11 cellular contexts compared by ENCODE assay signal in genomic region chr12:92136021-92136735, GRCh38. TPM values are rescaled to one million over a fixed set of nuclear protein-coding genes. Genes with fewer than 3 reads are reported as not detected.
DNase-seq lines count a peak whose midpoint lies in the region; TF ChIP-seq lines count a peak whose summit lies in the region.
"Had no signal": no experiment of that assay in that cellular context is flagged by ENCODE, and none has a peak within 500 bp of the region (broad histone marks: within the 10 kb centered on the region; RNA-seq: fewer than 3 reads in every experiment).

No MANE protein-coding gene starts in this region.

- no peaks in the 10 kb centered on the region for H3K4me1 ChIP-seq in mesendoderm (ENCODE audit: control insufficient read depth, low read depth, low read length)

- no peaks in the 10 kb centered on the region for H3K27me3 ChIP-seq in mesendoderm (ENCODE audit: insufficient read depth, low read length, poor library complexity)

- peaks cover 68% of the 10 kb centered on the region for H3K4me1 Mint-ChIP-seq in activated naive CD4-positive, alpha-beta T cell treated with anti-CD3 and anti-CD28 coated beads for 36 hours (ENCODE audit: low read depth)
- peaks cover 80% of the 10 kb centered on the region for H3K4me1 Mint-ChIP-seq in activated CD4-positive, alpha-beta memory T cell treated with anti-CD3 and anti-CD28 coated beads, Interleukin-2, amount 10 ng/mL, durations not matched to agents 7 days and 5 days
- H3K4me1 Mint-ChIP-seq in immature natural killer cell: peaks cover 95 to 98% of the 10 kb centered on the region in 2 donors
- H3K4me1 Mint-ChIP-seq in type B pancreatic cell (ENCODE audit: unreplicated experiment): peaks cover 77% of the 10 kb centered on the region

- H3K79me1 ChIP-seq in mesendoderm (ENCODE audit: low read length): peaks cover 11% of the 10 kb centered on the region

- CTCF ChIA-PET in activated naive CD4-positive, alpha-beta T cell treated with anti-CD3 and anti-CD28 coated beads for 36 hours (lab: Charles Lee): interaction anchor here (1.0 to 5.1 kb wide), 9 partner anchors 9 to 330 kb away, joined by 3 to 27 read pairs (median 4); partner anchors contain the start of gene BTG1
- CTCF ChIA-PET in activated CD4-positive, alpha-beta memory T cell treated with anti-CD3 and anti-CD28 coated beads, Interleukin-2, amount 10 ng/mL, durations not matched to agents 7 days and 5 days (lab: Charles Lee): interaction anchor here (2.2 to 5.7 kb wide), 3 partner anchors 9 to 105 kb away, joined by 8 to 35 read pairs (median 14); partner anchors contain the start of gene BTG1

- no peak overlapping the region for H3K27ac ChIP-seq in mesendoderm (ENCODE audit: low read depth, low read length)

- POLR2A ChIA-PET in activated CD4-positive, alpha-beta memory T cell treated with anti-CD3 and anti-CD28 coated beads, Interleukin-2, amount 10 ng/mL, durations not matched to agents 7 days and 5 days (lab: Charles Lee): interaction anchor here (0.8 to 10.0 kb wide), 18 partner anchors 8 to 369 kb away, joined by 3 to 397 read pairs (median 10); partner anchors contain the start of gene BTG1

- no peak overlapping the region for H3K56ac ChIP-seq in mesendoderm (ENCODE audit: low read length)

- peak overlapping the region; percentile 99 for H3K27ac Mint-ChIP-seq in activated naive CD4-positive, alpha-beta T cell treated with anti-CD3 and anti-CD28 coated beads for 36 hours
- H3K27ac Mint-ChIP-seq in activated CD4-positive, alpha-beta memory T cell treated with anti-CD3 and anti-CD28 coated beads, Interleukin-2, amount 10 ng/mL, durations not matched to agents 7 days and 5 days: peak overlapping the region; percentile 98
- H3K27ac Mint-ChIP-seq in immature natural killer cell (peak overlapping the region; percentile 55 to 100 (median 74)), type B pancreatic cell (peak overlapping the region; percentile 37)

- H2BK15ac ChIP-seq in mesendoderm (replicated peaks; ENCODE audit: low read depth): no peak overlapping the region

- no peaks in the 10 kb centered on the region for H3K9me3 Mint-ChIP-seq in activated naive CD4-positive, alpha-beta T cell treated with anti-CD3 and anti-CD28 coated beads for 36 hours
- H3K9me3 Mint-ChIP-seq in activated CD4-positive, alpha-beta memory T cell treated with anti-CD3 and anti-CD28 coated beads, Interleukin-2, amount 10 ng/mL, durations not matched to agents 7 days and 5 days: no peaks in the 10 kb centered on the region
- H3K9me3 Mint-ChIP-seq in immature natural killer cell: no peaks in the 10 kb centered on the region
- H3K9me3 Mint-ChIP-seq in type B pancreatic cell: peaks cover 5% of the 10 kb centered on the region

- intact Hi-C loops in activated naive CD4-positive, alpha-beta T cell treated with anti-CD3 and anti-CD28 coated beads for 36 hours (cut with micrococcal nuclease): loop anchor here (2.0 to 5.0 kb wide), 5 partner anchors 259 to 435 kb away; no protein-coding TSS in a partner anchor

- H3K36me3 Mint-ChIP-seq in activated naive CD4-positive, alpha-beta T cell treated with anti-CD3 and anti-CD28 coated beads for 36 hours (ENCODE audit: low read depth): peaks cover 62% of the 10 kb centered on the region
- peaks cover 81% of the 10 kb centered on the region for H3K36me3 Mint-ChIP-seq in activated CD4-positive, alpha-beta memory T cell treated with anti-CD3 and anti-CD28 coated beads, Interleukin-2, amount 10 ng/mL, durations not matched to agents 7 days and 5 days (ENCODE audit: low read depth)
- H3K36me3 Mint-ChIP-seq in immature natural killer cell: peaks cover 21 to 37% (median 24%) of the 10 kb centered on the region in 3 donors
- peaks cover 49% of the 10 kb centered on the region for H3K36me3 Mint-ChIP-seq in type B pancreatic cell

- H4K5ac ChIP-seq in mesendoderm (ENCODE audit: low read length): no peak overlapping the region

- TF ChIP-seq CTCF in type B pancreatic cell (conservative IDR thresholded peaks at IDR 0.05): no peak

- peaks cover 34% of the 10 kb centered on the region for H3K79me2 ChIP-seq in mesendoderm (ENCODE audit: control insufficient read depth, insufficient read depth, low read length)

- H3K27me3 Mint-ChIP-seq in activated naive CD4-positive, alpha-beta T cell treated with anti-CD3 and anti-CD28 coated beads for 36 hours (ENCODE audit: low read depth): no peaks in the 10 kb centered on the region
- no peaks in the 10 kb centered on the region for H3K27me3 Mint-ChIP-seq in activated CD4-positive, alpha-beta memory T cell treated with anti-CD3 and anti-CD28 coated beads, Interleukin-2, amount 10 ng/mL, durations not matched to agents 7 days and 5 days
- H3K27me3 Mint-ChIP-seq in immature natural killer cell (ENCODE audit: low read depth in 3 of 3): peaks cover 0 to 16% (median 9%) of the 10 kb centered on the region in 3 donors
- no peaks in the 10 kb centered on the region for H3K27me3 Mint-ChIP-seq in type B pancreatic cell

- no peak for DNase-seq in activated naive CD4-positive, alpha-beta T cell treated with anti-CD3 and anti-CD28 coated beads for 36 hours
- DNase-seq in activated naive CD4-positive, alpha-beta T cell treated with Interleukin-2 at 50 U/mL for 16 hours: no peak
- no peak for DNase-seq in activated CD4-positive, alpha-beta memory T cell treated with anti-CD3 and anti-CD28 coated beads, Interleukin-2, amount 10 ng/mL, durations not matched to agents 7 days and 5 days
- DNase-seq in immature natural killer cell (no peak), type B pancreatic cell (ENCODE audit: extremely low spot score, unreplicated experiment) (no peak), mesendoderm (no peak)
- no peak for DNase-seq in stimulated activated CD4-positive, alpha-beta T cell treated with anti-CD3 and anti-CD28 coated beads, Interleukin-15, amount 100 ng/mL, for 24 hours
- DNase-seq in stimulated activated CD4-positive, alpha-beta T cell treated with anti-CD3 and anti-CD28 coated beads, Interleukin-4, amount 100 ng/mL, for 1 hour: no peak
- DNase-seq: aorta, Caco-2, left cardiac atrium had no signal

- no peak overlapping the region for H2BK5ac ChIP-seq in mesendoderm (ENCODE audit: low read length)

- H3K18ac ChIP-seq in mesendoderm (ENCODE audit: low read length): no peak overlapping the region

- no peak overlapping the region for H4K8ac ChIP-seq in mesendoderm (ENCODE audit: low read depth, low read length)

- H3K4me3 Mint-ChIP-seq in activated naive CD4-positive, alpha-beta T cell treated with anti-CD3 and anti-CD28 coated beads for 36 hours: peak overlapping the region; percentile 100
- H3K4me3 Mint-ChIP-seq in activated CD4-positive, alpha-beta memory T cell treated with anti-CD3 and anti-CD28 coated beads, Interleukin-2, amount 10 ng/mL, durations not matched to agents 7 days and 5 days: peak overlapping the region; percentile 99
- peak overlapping the region; percentile 92 to 100 (median 100) for H3K4me3 Mint-ChIP-seq in immature natural killer cell
- peak overlapping the region; percentile 97 for H3K4me3 Mint-ChIP-seq in type B pancreatic cell

- H3K23ac ChIP-seq in mesendoderm (ENCODE audit: low read length): no peak overlapping the region

- H3K4ac ChIP-seq in mesendoderm (ENCODE audit: low read depth, low read length): no peak overlapping the region

- no peak overlapping the region for H2AK5ac ChIP-seq in mesendoderm (ENCODE audit: low read length)

- no peaks in the 10 kb centered on the region for H3K36me3 ChIP-seq in mesendoderm (ENCODE audit: control insufficient read depth, insufficient read depth, low read length)

- no peak overlapping the region for H3K4me2 ChIP-seq in mesendoderm (ENCODE audit: low read length)

- no peak overlapping the region for H3K9ac ChIP-seq in mesendoderm (ENCODE audit: low read length)

- no peak overlapping the region for H3K4me3 ChIP-seq in mesendoderm (ENCODE audit: low read length)

- H2BK120ac ChIP-seq in mesendoderm (ENCODE audit: low read depth, low read length): no peak overlapping the region

- WGBS in mesendoderm (ENCODE audit: extremely low coverage, insufficient coverage, low lambda C conversion rate): no CpG with 5 or more reads among the region's 9 CpGs

RNA-seq across cellular contexts. Expression of gene BTG1, which starts 9.5 kb away (rescaled TPM):
- total RNA-seq in activated naive CD4-positive, alpha-beta T cell treated with anti-CD3 and anti-CD28 coated beads for 36 hours: 100 to 1,000 TPM; 218 to 223 TPM
- 100 to 1,000 TPM; 217 to 227 TPM for total RNA-seq in activated CD4-positive, alpha-beta memory T cell treated with anti-CD3 and anti-CD28 coated beads, Interleukin-2, amount 10 ng/mL, durations not matched to agents 7 days and 5 days
- 100 to 1,000 TPM; 156 to 489 (median 487) TPM for polyA plus RNA-seq in immature natural killer cell
- 111 and 116 TPM in 2 replicates for total RNA-seq in type B pancreatic cell (ENCODE audit: low replicate concordance)
- polyA plus RNA-seq in mesendoderm (2013, experiment 1 of 2): 9.7 TPM
- polyA plus RNA-seq in mesendoderm (2013, experiment 2 of 2): 10.6 TPM

Comparison
In these comparisons a context has a peak if more than half of its experiments do, and no peak if none do; other contexts are left out.
1. H3K27ac Mint-ChIP-seq: peak in every context shown above with its lines; median percentile 99 in activated naive CD4-positive, alpha-beta T cell treated with anti-CD3 and anti-CD28 coated beads for 36 hours; 98 in activated CD4-positive, alpha-beta memory T cell treated with anti-CD3 and anti-CD28 coated beads, Interleukin-2, amount 10 ng/mL, durations not matched to agents 7 days and 5 days; 74 in immature natural killer cell; 37 in type B pancreatic cell.